ENCODE assay signal across 9 cellular contexts in genomic region chr7:43646603-43647313, GRCh38.
DNase-seq lines count a peak whose midpoint lies in the region; ATAC-seq, FAIRE-seq and TF ChIP-seq lines count a peak whose summit lies in the region.
"Had no signal": no experiment of that assay in that cellular context is flagged by ENCODE, and none has a peak within 500 bp of the region (broad histone marks: within the 10 kb centered on the region; RNA-seq: fewer than 3 reads in every experiment).

No MANE protein-coding gene starts in this region.

- H3K9me3 Mint-ChIP-seq in CD8-positive, alpha-beta memory T cell: no peaks in the 10 kb centered on the region
- no peaks in the 10 kb centered on the region for H3K9me3 Mint-ChIP-seq in nephron

- peaks cover 9 to 45% (median 31%) of the 10 kb centered on the region in 3 donors for H3K36me3 Mint-ChIP-seq in CD8-positive, alpha-beta memory T cell
- peaks cover 60% of the 10 kb centered on the region for H3K36me3 Mint-ChIP-seq in nephron (ENCODE audit: low read depth)

- no peaks in the 10 kb centered on the region for H3K27me3 Mint-ChIP-seq in CD8-positive, alpha-beta memory T cell
- no peaks in the 10 kb centered on the region for H3K27me3 Mint-ChIP-seq in nephron (ENCODE audit: low read depth)

- H3K14ac ChIP-seq in H1 (ENCODE audit: insufficient read length): no peak overlapping the region

- H3K27ac Mint-ChIP-seq in CD8-positive, alpha-beta memory T cell: peak overlapping the region; percentile 73 to 100 (median 96)
- H3K27ac Mint-ChIP-seq in nephron: peak overlapping the region; percentile 91 to 98 (median 98)

- peak overlapping the region; percentile 55; the same call in 1 of the 2 replicates for H2AK5ac ChIP-seq in H1 (ENCODE audit: low read depth, low read length)

- H4K8ac ChIP-seq in H1 (ENCODE audit: extremely low read depth, insufficient read depth, low read length): no peak overlapping the region

- H3K9me3 ChIP-seq in CD8-positive, alpha-beta memory T cell (ENCODE audit: low read length): no peaks in the 10 kb centered on the region
- no peaks in the 10 kb centered on the region for H3K9me3 ChIP-seq in H1 (ENCODE audit: insufficient read depth in 2 of 2, low read depth in 1 of 2, low read length in 1 of 2)

- peak overlapping the region; percentile 32 for H4K91ac ChIP-seq in H1 (replicated peaks; ENCODE audit: insufficient read length, low read length)

- H2AFZ ChIP-seq in H1 (ENCODE audit: low read length): no peak overlapping the region

- CTCF ChIA-PET in CD8-positive, alpha-beta memory T cell (lab: Charles Lee): interaction anchor here (1.8 to 5.5 kb wide), 3 partner anchors 51 to 65 kb away, joined by 3 to 49 read pairs (median 27); partner anchors contain the start of gene STK17A
- CTCF ChIA-PET in H1 (lab: Charles Lee; ENCODE audit: partially characterized antibody): interaction anchor here (0.7 to 1.6 kb wide), 3 partner anchors 12 to 102 kb away, joined by 3 to 10 read pairs (median 3); partner anchors contain the start of gene STK17A

- H3K4ac ChIP-seq in H1 (replicated peaks; ENCODE audit: insufficient read length, low read depth, low read length): no peak overlapping the region

- peak overlapping the region; percentile 14 to 31 for H3K4me2 ChIP-seq in H1 (ENCODE audit: insufficient read depth in 1 of 2, low read depth in 2 of 2, low read length in 2 of 2)

- H3K18ac ChIP-seq in H1 (ENCODE audit: extremely low read depth, low read length): peak overlapping the region; percentile 10; the same call in 1 of the 2 replicates

- H2BK12ac ChIP-seq in H1 (ENCODE audit: low read depth, low read length): peak overlapping the region; percentile 89; the same call in 1 of the 2 replicates

- H4K5ac ChIP-seq in H1 (ENCODE audit: insufficient read length, low read depth, low read length): no peak overlapping the region

- peaks cover 93% of the 10 kb centered on the region for H3K4me1 ChIP-seq in CD8-positive, alpha-beta memory T cell (ENCODE audit: insufficient read depth, low read length)
- H3K4me1 ChIP-seq in H1 (replicated peaks in 1 of 4; ENCODE audit: control insufficient read depth in 3 of 4, insufficient read depth in 4 of 4, low read length in 3 of 4): peaks cover 13 to 23% (median 17%) of the 10 kb centered on the region in 4 experiments

- no peak overlapping the region for H3K56ac ChIP-seq in H1 (replicated peaks; ENCODE audit: insufficient read length, low read depth, low read length)

- no peak for ATAC-seq in HG03108 (IDR thresholded peaks at IDR 0.05; ENCODE audit: unreplicated experiment)

- no peak for TF ChIP-seq POLR2A in H1 (IDR thresholded peaks at IDR 0.05; ENCODE audit: control extremely low read depth in 1 of 2, low read depth in 2 of 2, low read length in 2 of 2)

- H3K4me3 ChIP-seq in CD8-positive, alpha-beta memory T cell (ENCODE audit: low read length): peak overlapping the region; percentile 64
- no peak overlapping the region for H3K4me3 ChIP-seq in H1 (ENCODE audit: extremely low read depth in 1 of 4, insufficient read depth in 2 of 4, low read depth in 3 of 4, low read length in 4 of 4)

- peak overlapping the region; percentile 97 for H2BK5ac ChIP-seq in H1 (ENCODE audit: low read depth, low read length)

- no peaks in the 10 kb centered on the region; the same call in 1 of the 2 replicates for H3K23me2 ChIP-seq in H1 (ENCODE audit: low read depth, low read length)

- peaks cover 0 to 16% of the 10 kb centered on the region in 2 experiments; a peak in 1 of 4 replicates for H3K79me2 ChIP-seq in H1 (ENCODE audit: control insufficient read depth in 1 of 2, insufficient read depth in 2 of 2, low read length in 2 of 2)

- peak overlapping the region; percentile 71 for H3K27ac ChIP-seq in CD8-positive, alpha-beta memory T cell (ENCODE audit: low read depth, low read length)
- peak overlapping the region; percentile 71 for H3K27ac ChIP-seq in H1 (ENCODE audit: low read depth, low read length)

- H4K20me1 ChIP-seq in H1 (replicated peaks in 1 of 2; ENCODE audit: control insufficient read depth in 1 of 2, insufficient read depth in 2 of 2, low read length in 2 of 2): no peaks in the 10 kb centered on the region

- peaks cover 97 to 98% (median 98%) of the 10 kb centered on the region in 3 donors for H3K4me1 Mint-ChIP-seq in CD8-positive, alpha-beta memory T cell
- H3K4me1 Mint-ChIP-seq in nephron: peaks cover 58% of the 10 kb centered on the region

- H3K27me3 ChIP-seq in CD8-positive, alpha-beta memory T cell (ENCODE audit: insufficient read depth, low read length, poor library complexity, severe bottlenecking): no peaks in the 10 kb centered on the region
- H3K27me3 ChIP-seq in H1 (replicated peaks in 1 of 4; ENCODE audit: control insufficient read depth in 3 of 4, extremely low read depth in 1 of 4, insufficient read depth in 3 of 4, low read length in 3 of 4): no peaks in the 10 kb centered on the region

- no peak for FAIRE-seq in H1 (lab: Jason Lieb, UNC)
- FAIRE-seq: islet of Langerhans had no signal

- no peak overlapping the region for H2BK20ac ChIP-seq in H1 (ENCODE audit: low read length)

- no peak overlapping the region for H2BK120ac ChIP-seq in H1 (replicated peaks; ENCODE audit: low read depth, low read length)

- no peak for TF ChIP-seq CTCF in H1 (IDR thresholded peaks at IDR 0.05; ENCODE audit: control extremely low read depth in 1 of 3, insufficient read depth in 1 of 3, low read depth in 1 of 3, low read length in 3 of 3)
- no peak for TF ChIP-seq CTCF in nephron (IDR thresholded peaks at IDR 0.05; ENCODE audit: unreplicated experiment in 3 of 3)

- TF ChIP-seq RAD21 in H1 (IDR thresholded peaks at IDR 0.05 in 1 of 2, conservative IDR thresholded peaks at IDR 0.05 in 1 of 2; ENCODE audit: low read depth in 2 of 2, low read length in 2 of 2): no peak

- peak overlapping the region; percentile 31 to 95 (median 78) for H3K4me3 Mint-ChIP-seq in CD8-positive, alpha-beta memory T cell
- peak overlapping the region in 1 of 3 experiments; percentile 23 for H3K4me3 Mint-ChIP-seq in nephron

- H3K23ac ChIP-seq in H1 (ENCODE audit: insufficient read length): no peak overlapping the region

- H3K9ac ChIP-seq in H1 (replicated peaks in 1 of 4; ENCODE audit: extremely low read depth in 1 of 4, low read depth in 3 of 4, low read length in 3 of 4): peak overlapping the region in 1 of 4 experiments; percentile 2; a peak in 2 of 7 replicates

- no peak for TF ChIP-seq EP300 in H1 (IDR thresholded peaks at IDR 0.05; ENCODE audit: borderline replicate concordance in 1 of 2, low read depth in 2 of 2, low read length in 2 of 2)

- 61% methylated on average over 8 of the region's 8 CpGs; no CpG with 5 or more reads in 1 of the 2 experiments for whole genome bisulfite sequencing in H1 (ENCODE audit: extremely low coverage in 1 of 2, insufficient coverage in 1 of 2, insufficient read length in 1 of 2, insufficient replicate concordance in 2 of 2, low coverage in 1 of 2, low lambda C conversion rate in 2 of 2, missing lambda C conversion rate in 1 of 2), 2 experiments

- peaks cover 9% of the 10 kb centered on the region for H3K36me3 ChIP-seq in CD8-positive, alpha-beta memory T cell (ENCODE audit: insufficient read depth, low read length)
- H3K36me3 ChIP-seq in H1 (ENCODE audit: control insufficient read depth in 2 of 4, insufficient read depth in 4 of 4, low read length in 3 of 4): peaks cover 0 to 43% (median 10%) of the 10 kb centered on the region in 4 experiments; a peak in 6 of 8 replicates

- POLR2A ChIA-PET in CD8-positive, alpha-beta memory T cell (lab: Charles Lee): interaction anchor here (0.7 to 4.5 kb wide), 6 partner anchors 16 to 179 kb away, joined by 3 to 27 read pairs (median 4); partner anchors contain the start of gene STK17A
- POLR2A ChIA-PET in H1 (lab: Charles Lee; ENCODE audit: partially characterized antibody): interaction anchor here (0.6 to 1.8 kb wide), 4 partner anchors 35 to 196 kb away, joined by 3 to 6 read pairs (median 4); partner anchors contain the start of genes COA1 and STK17A

- no peak overlapping the region for H2BK15ac ChIP-seq in H1 (ENCODE audit: low read length)

- no peak for DNase-seq in CD8-positive, alpha-beta memory T cell
- DNase-seq in NCI-H69 (lab: John Stamatoyannopoulos, UW) (peak; percentile 74), H1 (ENCODE audit: low read depth in 1 of 2, low spot score in 2 of 2) (no peak), occipital lobe (lab: John Stamatoyannopoulos, UW) (no peak), COLO668 (lab: John Stamatoyannopoulos, UW; ENCODE audit: unreplicated experiment) (no peak)
- no peak for DNase-seq in activated CD8-positive, alpha-beta memory T cell treated with anti-CD3 and anti-CD28 coated beads for 24 hours

- peaks cover 8% of the 10 kb centered on the region for H3K79me1 ChIP-seq in H1 (ENCODE audit: low read depth, low read length)

TF ChIP-seq in H1, 55 proteins besides CTCF, POLR2A, EP300 and RAD21:
- TF ChIP-seq TAF7 (optimal IDR thresholded peaks at IDR 0.05; ENCODE audit: borderline replicate concordance, low read depth, low read length): no peak
- TF ChIP-seq POU5F1 (IDR thresholded peaks at IDR 0.05; ENCODE audit: low read depth, low read length): no peak
- TF ChIP-seq USF2 (IDR thresholded peaks at IDR 0.05; ENCODE audit: low read length): no peak
- no peak for TF ChIP-seq CHD1 (IDR thresholded peaks at IDR 0.05; ENCODE audit: low read depth, low read length)
- no peak for TF ChIP-seq SIX5 (IDR thresholded peaks at IDR 0.05; ENCODE audit: low read depth, low read length)
- no peak for TF ChIP-seq POLR2AphosphoS5 (IDR thresholded peaks at IDR 0.05; ENCODE audit: low read depth, low read length)
- no peak for TF ChIP-seq JUN (IDR thresholded peaks at IDR 0.05; ENCODE audit: low read depth, low read length)
- TF ChIP-seq CEBPB (IDR thresholded peaks at IDR 0.05; ENCODE audit: low read depth, low read length): no peak
- no peak for TF ChIP-seq SRF (IDR thresholded peaks at IDR 0.05; ENCODE audit: low read depth, low read length)
- no peak for TF ChIP-seq RBBP5 (IDR thresholded peaks at IDR 0.05; ENCODE audit: borderline replicate concordance, low read depth, low read length)
- no peak for TF ChIP-seq SP2 (IDR thresholded peaks at IDR 0.05; ENCODE audit: low read length)
- no peak for TF ChIP-seq TBP (IDR thresholded peaks at IDR 0.05; ENCODE audit: low read depth, low read length)
- no peak for TF ChIP-seq SAP30 (IDR thresholded peaks at IDR 0.05; ENCODE audit: insufficient read depth, insufficient replicate concordance, low read length)
- TF ChIP-seq PHF8 (conservative IDR thresholded peaks at IDR 0.05; ENCODE audit: low read depth, low read length): no peak
- no peak for TF ChIP-seq JUND (IDR thresholded peaks at IDR 0.05; ENCODE audit: low read length)
